ENCODE assay signal across 13 cellular contexts in the genomic region with DNA sequence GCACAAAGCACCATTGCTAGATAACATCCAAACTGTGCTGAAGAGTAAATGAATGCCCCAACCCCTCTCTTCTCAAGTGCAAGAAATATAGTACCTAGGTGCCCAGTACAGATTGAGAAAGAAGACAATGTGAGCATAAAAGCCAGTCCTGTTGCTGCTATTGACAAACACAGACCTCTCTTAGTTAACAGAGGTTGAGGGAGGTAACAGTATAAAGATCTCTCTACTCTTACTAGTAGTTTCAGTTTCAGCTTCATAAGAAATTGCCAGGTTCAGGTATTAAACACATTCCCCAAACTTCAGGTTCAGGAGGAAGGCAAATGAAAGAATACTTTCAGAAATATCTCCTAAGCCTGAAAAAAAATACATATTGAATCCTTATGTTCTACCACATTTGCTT. TPM values are rescaled to one million over a fixed set of nuclear protein-coding genes. Genes with fewer than 3 reads are reported as not detected.
DNase-seq lines count a peak whose midpoint lies in the region; ATAC-seq and TF ChIP-seq lines count a peak whose summit lies in the region.
"Had no signal": no experiment of that assay in that cellular context is flagged by ENCODE, and none has a peak within 500 bp of the region (broad histone marks: within the 10 kb centered on the region; RNA-seq: fewer than 3 reads in every experiment).

No MANE protein-coding gene starts in this region.

- no peak for TF ChIP-seq CTCF in colonic mucosa (IDR thresholded peaks at IDR 0.05)

- no peaks in the 10 kb centered on the region for H3K4me1 ChIP-seq in aorta (ENCODE audit: control insufficient read depth in 1 of 2, insufficient read depth in 2 of 2, low read length in 2 of 2)
- H3K4me1 ChIP-seq in colonic mucosa, result no peaks in the 10 kb centered on the region
- H3K4me1 ChIP-seq: uterus had no signal

- DNase-seq in kidney glomerular epithelial cell (lab: John Stamatoyannopoulos, UW), result no peak
- DNase-seq in aorta, result no peak
- no peak for DNase-seq in Right ventricle myocardium inferior (ENCODE audit: missing footprints)
- DNase-seq in colonic mucosa, result no peak
- DNase-seq: activated naive CD4-positive, alpha-beta T cell treated with Interleukin-2 at 50 U/mL for 16 hours; foreskin melanocyte; IMR-90; stimulated activated naive CD8-positive, alpha-beta T cell treated with anti-CD3 and anti-CD28 coated beads, Interleukin-15, Interleukin-2, amounts not matched to agents 100 U/mL and 50 U/mL, for 24 hours; uterus had no signal

- intact Hi-C loops in aorta (cut with DNase I), result no loop called here
- intact Hi-C loops in Right ventricle myocardium inferior (cut with DNase I), result loop anchor here (10.0 kb wide), 1 partner anchor 248 kb away; no protein-coding TSS in a partner anchor
- intact Hi-C loops in colonic mucosa (cut with DNase I), result no loop called here

- H3K9ac ChIP-seq in colonic mucosa (ENCODE audit: low read depth in 2 of 2, low read length in 2 of 2), result no peak overlapping the region

- H3K36me3 ChIP-seq in aorta (ENCODE audit: control insufficient read depth in 1 of 2, insufficient read depth in 2 of 2, low read length in 1 of 2) (no peaks in the 10 kb centered on the region), colonic mucosa (no peaks in the 10 kb centered on the region)
- H3K36me3 ChIP-seq: uterus had no signal

- H3K9me3 ChIP-seq in aorta (ENCODE audit: control insufficient read depth, low read length) (no peaks in the 10 kb centered on the region), colonic mucosa (no peaks in the 10 kb centered on the region)
- H3K9me3 ChIP-seq: uterus had no signal

- H3K27me3 ChIP-seq in aorta (ENCODE audit: control insufficient read depth in 1 of 2, insufficient read depth in 2 of 2, low read length in 1 of 2) (no peaks in the 10 kb centered on the region), colonic mucosa (no peaks in the 10 kb centered on the region)
- H3K27me3 ChIP-seq: uterus had no signal

- ATAC-seq in GM18858 (IDR thresholded peaks at IDR 0.05; ENCODE audit: unreplicated experiment) (peak; percentile 73), GM19467 (IDR thresholded peaks at IDR 0.05; ENCODE audit: unreplicated experiment) (peak; percentile 49), HG02642 (IDR thresholded peaks at IDR 0.05; ENCODE audit: poor library complexity, unreplicated experiment) (peak; percentile 71), HG03354 (IDR thresholded peaks at IDR 0.05; ENCODE audit: poor library complexity, severe bottlenecking, unreplicated experiment) (peak; percentile 73), aorta (ENCODE audit: low FRiP score) (no peak), Right ventricle myocardium inferior (no peak)
- ATAC-seq: stimulated activated naive CD8-positive, alpha-beta T cell treated with anti-CD3 and anti-CD28 coated beads, Interleukin-15, Interleukin-2, amounts not matched to agents 100 U/mL and 50 U/mL, for 24 hours had no signal

- H3K4me3 ChIP-seq in aorta (ENCODE audit: low read length in 2 of 2), result no peak overlapping the region
- H3K4me3 ChIP-seq in colonic mucosa, result no peak overlapping the region
- H3K4me3 ChIP-seq: uterus had no signal

- H3K27ac ChIP-seq in aorta (ENCODE audit: low read depth in 1 of 2, low read length in 2 of 2) (no peak overlapping the region), colonic mucosa (no peak overlapping the region)
- H3K27ac ChIP-seq: uterus had no signal

RNA-seq across cellular contexts. Expression of gene TBC1D32, which starts 31.4 kb away (rescaled TPM):
- total RNA-seq in aorta, result 1 to 10 TPM; 4.5 to 7.5 TPM
- 1 to 10 TPM in 1 of 2 donors, under 1 TPM in 1; 0.13 to 2.0 TPM for polyA plus RNA-seq in aorta
- total RNA-seq in Right ventricle myocardium inferior, result 3.1 TPM
- total RNA-seq in colonic mucosa, result 1 to 10 TPM; 6.0 to 8.3 TPM

Comparison
In these comparisons a context has a peak if more than half of its experiments do, and no peak if none do; other contexts are left out.
1. ATAC-seq: peak in GM18858 (single experiment), GM19467 (single experiment), HG02642 (single experiment) and HG03354 (single experiment); none in aorta (single experiment) and Right ventricle myocardium inferior (single experiment).